ENCODE assay signal across 8 cellular contexts in the genomic region with DNA sequence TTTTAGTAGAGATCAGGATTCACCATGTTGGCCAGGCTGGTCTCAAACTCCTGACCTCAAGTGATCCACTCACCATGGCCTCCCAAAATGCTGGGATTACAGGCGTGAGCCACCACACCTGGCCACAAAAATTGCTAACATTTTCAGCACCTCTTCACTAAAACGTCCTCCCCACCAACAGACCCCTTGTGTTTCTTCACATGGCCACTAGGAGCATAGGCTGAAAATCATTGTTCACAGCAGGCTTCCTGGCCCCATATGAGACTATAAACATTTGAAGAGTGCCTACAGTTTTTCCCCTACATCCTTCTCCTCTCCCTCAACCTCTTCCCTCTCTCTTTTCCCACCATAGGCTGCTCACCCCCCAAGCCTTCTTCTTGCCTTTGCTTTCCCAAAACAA. TPM values are rescaled to one million over a fixed set of nuclear protein-coding genes. Genes with fewer than 3 reads are reported as not detected.
A peak's percentile ranks its signal among the peaks of the same experiment; 100 is the strongest.
DNase-seq lines count a peak whose midpoint lies in the region; ATAC-seq and TF ChIP-seq lines count a peak whose summit lies in the region.

No MANE protein-coding gene starts in this region.

- H3K9me3 Mint-ChIP-seq in osteocyte (ENCODE audit: unreplicated experiment) = no peaks in the 10 kb centered on the region

- in situ Hi-C loops in brain microvascular endothelial cell (cut with HindIII; ENCODE audit: low pct_ligation_motif_present, low sequenced_read_pairs) = no loop called here

- H3K27ac Mint-ChIP-seq in osteocyte (ENCODE audit: unreplicated experiment) = no peak overlapping the region

- H3K36me3 ChIP-seq in brain microvascular endothelial cell (replicated peaks) = no peaks in the 10 kb centered on the region

- H3K27me3 Mint-ChIP-seq in osteocyte (ENCODE audit: unreplicated experiment) = no peaks in the 10 kb centered on the region

- ATAC-seq in GM18907 (IDR thresholded peaks at IDR 0.05; ENCODE audit: unreplicated experiment) (no peak), GM18498 (IDR thresholded peaks at IDR 0.05; ENCODE audit: unreplicated experiment) (no peak)

- no peaks in the 10 kb centered on the region for H3K36me3 Mint-ChIP-seq in osteocyte (ENCODE audit: unreplicated experiment)

- DNase-seq in activated CD4-positive, alpha-beta T cell treated with anti-CD3 and anti-CD28 coated beads for 48 hours = peak; percentile 14
- DNase-seq in activated CD4-positive, alpha-beta T cell treated with anti-CD3 and anti-CD28 coated beads for 1 hour = no peak
- DNase-seq in LNCaP clone FGC (ENCODE audit: low read depth) (no peak), brain microvascular endothelial cell (peak; percentile 16), osteocyte (ENCODE audit: extremely low spot score, unreplicated experiment) (no peak), amygdala (lab: John Stamatoyannopoulos, UW) (no peak)

- H3K4me3 ChIP-seq in LNCaP clone FGC (ENCODE audit: low read depth, low read length) (no peak overlapping the region), brain microvascular endothelial cell (ENCODE audit: low read depth, low read length) (no peak overlapping the region)

- no peaks in the 10 kb centered on the region for H3K27me3 ChIP-seq in brain microvascular endothelial cell (replicated peaks)

- H3K27ac ChIP-seq in brain microvascular endothelial cell = no peak overlapping the region

- H3K4me3 Mint-ChIP-seq in osteocyte (ENCODE audit: unreplicated experiment) = no peak overlapping the region

- H3K4me1 Mint-ChIP-seq in osteocyte (ENCODE audit: unreplicated experiment) = peaks cover 8% of the 10 kb centered on the region

- TF ChIP-seq CTCF in LNCaP clone FGC (IDR thresholded peaks at IDR 0.05; ENCODE audit: control insufficient read depth, extremely low read depth, insufficient read depth) (0 out of 2 replicates have a peak, but pooled peaks have one; percentile 14), brain microvascular endothelial cell (IDR thresholded peaks at IDR 0.05; ENCODE audit: low read depth, low read length, missing control alignments) (peak; percentile 76), osteocyte (IDR thresholded peaks at IDR 0.05) (peak; percentile 41)

RNA-seq across cellular contexts. Expression of a gene that starts 28.0 kb away (rescaled TPM):
- 231 and 241 TPM in 2 replicates for total RNA-seq in osteocyte

RNA-seq across cellular contexts. Expression of a gene that starts 47.5 kb away (rescaled TPM):
- total RNA-seq in osteocyte = 58.3 and 65.9 TPM in 2 replicates

Comparison
In these comparisons a context has a peak if more than half of its experiments do, and no peak if none do; other contexts are left out.
1. DNase-seq: peak in activated CD4-positive, alpha-beta T cell treated with anti-CD3 and anti-CD28 coated beads for 48 hours (single experiment) and brain microvascular endothelial cell (single experiment); none in activated CD4-positive, alpha-beta T cell treated with anti-CD3 and anti-CD28 coated beads for 1 hour (single experiment), LNCaP clone FGC (single experiment), osteocyte (single experiment) and amygdala (0 of 56).
2. CTCF ChIP-seq: peak in every context shown above with its lines; median percentile 76 in brain microvascular endothelial cell; 41 in osteocyte; 14 in LNCaP clone FGC.